8 cellular contexts compared by ENCODE assay signal in the genomic region with DNA sequence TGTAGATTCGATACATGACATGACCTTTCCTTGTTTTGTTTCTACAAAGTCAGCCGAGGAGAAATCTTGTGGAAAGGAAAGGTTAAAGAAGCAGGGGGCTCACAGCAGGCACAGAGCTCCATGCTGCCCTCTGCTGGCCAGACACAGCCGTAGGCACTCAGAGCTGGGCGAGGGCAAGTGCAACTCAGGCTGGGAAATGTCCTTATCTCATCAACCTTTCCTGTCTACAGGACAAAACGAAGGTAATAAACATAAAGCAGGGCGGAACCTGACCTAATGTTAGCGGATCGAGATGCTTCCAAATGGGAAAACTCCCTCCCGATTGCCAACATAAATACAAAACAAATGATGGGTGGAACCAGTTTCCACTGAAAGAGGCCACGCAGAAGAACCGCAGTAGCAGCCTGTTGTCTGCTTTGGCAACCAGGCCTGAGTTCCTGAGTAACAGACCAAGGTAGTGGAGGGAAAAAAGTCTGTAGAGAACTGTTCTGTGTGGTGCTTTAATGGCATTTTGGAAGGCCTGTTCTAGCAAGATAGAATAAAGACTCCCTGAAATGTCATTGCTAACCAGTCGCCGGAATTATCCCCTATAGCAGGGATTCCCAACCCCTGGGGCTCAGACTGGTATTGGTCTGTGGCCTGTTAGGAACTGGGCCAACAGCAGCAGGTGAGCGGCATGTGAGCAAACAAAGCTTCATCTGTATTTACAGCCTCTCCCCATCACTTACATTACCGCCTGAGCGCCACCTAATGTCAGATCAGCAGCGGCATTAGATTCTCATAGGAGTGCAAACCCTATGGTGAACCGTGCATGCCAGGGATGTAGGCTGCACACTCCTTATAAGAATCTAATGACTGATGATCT.
DNase-seq lines count a peak whose midpoint lies in the region; ATAC-seq, FAIRE-seq and TF ChIP-seq lines count a peak whose summit lies in the region.

No MANE protein-coding gene starts in this region.

- H3K9me1 ChIP-seq in endothelial cell of umbilical vein (replicated peaks; ENCODE audit: control insufficient read depth, extremely low read depth, insufficient read depth, low read length) = no peaks in the 10 kb centered on the region

- peak overlapping the region in 6 of 7 donors; percentile 22 to 70 (median 39) for H3K27ac Mint-ChIP-seq in CD14-positive monocyte
- no peak overlapping the region for H3K27ac Mint-ChIP-seq in activated CD8-positive, alpha-beta T cell treated with anti-CD3 and anti-CD28 coated beads, Interleukin-2, amount 10 ng/mL, durations not matched to agents 7 days and 5 days

- CTCF ChIA-PET in activated CD8-positive, alpha-beta T cell treated with anti-CD3 and anti-CD28 coated beads, Interleukin-2, amount 10 ng/mL, durations not matched to agents 7 days and 5 days (lab: Charles Lee) = interaction anchor here (0.5 to 5.4 kb wide), 34 partner anchors 8 to 1453 kb away, joined by 3 to 44 read pairs (median 4); partner anchors contain the start of gene MBOAT1
- CTCF ChIA-PET in endothelial cell of umbilical vein (lab: Charles Lee) = interaction anchor here (0.7 to 3.5 kb wide), 37 partner anchors 9 to 1600 kb away, joined by 3 to 67 read pairs (median 4); partner anchors contain the start of gene MBOAT1

- peaks cover 4% of the 10 kb centered on the region for H3K4me1 Mint-ChIP-seq in CD14-positive monocyte
- H3K4me1 Mint-ChIP-seq in activated CD8-positive, alpha-beta T cell treated with anti-CD3 and anti-CD28 coated beads, Interleukin-2, amount 10 ng/mL, durations not matched to agents 7 days and 5 days (ENCODE audit: low read depth) = peaks cover 4% of the 10 kb centered on the region

- intact Hi-C loops in CD14-positive monocyte (cut with micrococcal nuclease) = loop anchor here in 1 of 2 donors (10.0 kb wide), 1 partner anchor 88 kb away; the partner anchor contains the start of gene MBOAT1
- intact Hi-C loops in endothelial cell of umbilical vein (cut with micrococcal nuclease) = loop anchor here (1.0 to 2.0 kb wide), 3 partner anchors 35 to 1530 kb away; partner anchors contain the start of gene MBOAT1

- no peaks in the 10 kb centered on the region for H3K27me3 ChIP-seq in endothelial cell of umbilical vein (ENCODE audit: control insufficient read depth in 2 of 2, insufficient read depth in 2 of 2, low read length in 2 of 2)
- H3K27me3 ChIP-seq in mucosa of rectum (ENCODE audit: control insufficient read depth in 2 of 2, insufficient read depth in 2 of 2, low read length in 2 of 2) = no peaks in the 10 kb centered on the region

- POLR2A ChIA-PET in activated CD8-positive, alpha-beta T cell treated with anti-CD3 and anti-CD28 coated beads, Interleukin-2, amount 10 ng/mL, durations not matched to agents 7 days and 5 days (lab: Charles Lee) = interaction anchor here (0.6 kb wide), 1 partner anchor 1936 kb away, joined by 3 read pairs; no protein-coding TSS in a partner anchor
- POLR2A ChIA-PET in endothelial cell of umbilical vein (lab: Charles Lee) = no interaction called here

- H3K27ac ChIP-seq in endothelial cell of umbilical vein (ENCODE audit: insufficient read depth, low read depth, low read length) = no peak overlapping the region
- H3K27ac ChIP-seq in mucosa of rectum (ENCODE audit: low read depth in 2 of 2, low read length in 2 of 2) = peak overlapping the region; percentile 56 to 70

- H2AFZ ChIP-seq in endothelial cell of umbilical vein (ENCODE audit: low read depth, low read length) = peak overlapping the region; percentile 67

- DNase-seq in CD14-positive monocyte (ENCODE audit: low spot score) (no peak), HS-27A (ENCODE audit: low read depth) (peak; percentile 9), NCI-H82 (lab: John Stamatoyannopoulos, UW) (peak; percentile 91), endothelial cell of umbilical vein (ENCODE audit: low read depth, low spot score) (peak; percentile 77)
- peak; percentile 69 for DNase-seq in activated CD8-positive, alpha-beta T cell treated with anti-CD3 and anti-CD28 coated beads, Interleukin-2, amount 10 ng/mL, durations not matched to agents 7 days and 5 days
- peak; percentile 83 for DNase-seq in stimulated activated CD8-positive, alpha-beta memory T cell treated with anti-CD3 and anti-CD28 coated beads, Interleukin-4, amount 100 ng/mL, for 48 hours

- no peaks in the 10 kb centered on the region for H3K4me1 ChIP-seq in endothelial cell of umbilical vein (ENCODE audit: control insufficient read depth, extremely low read depth, insufficient read depth, low read length)
- peaks cover 16 to 20% of the 10 kb centered on the region in 2 donors for H3K4me1 ChIP-seq in mucosa of rectum (ENCODE audit: control insufficient read depth in 2 of 2, insufficient read depth in 2 of 2, low read length in 2 of 2)

- no TSS peak for BruUV-seq in endothelial cell of umbilical vein (replicated peaks; lab: Mats Ljungman, UMichigan)

- no peak overlapping the region for H3K4me3 Mint-ChIP-seq in CD14-positive monocyte
- no peak overlapping the region for H3K4me3 Mint-ChIP-seq in activated CD8-positive, alpha-beta T cell treated with anti-CD3 and anti-CD28 coated beads, Interleukin-2, amount 10 ng/mL, durations not matched to agents 7 days and 5 days

- peak overlapping the region; percentile 46 for H3K4me2 ChIP-seq in endothelial cell of umbilical vein (ENCODE audit: insufficient read depth, low read length)

- H3K36me3 ChIP-seq in endothelial cell of umbilical vein (ENCODE audit: control insufficient read depth in 2 of 2, extremely low read depth in 1 of 2, insufficient read depth in 2 of 2, low read length in 2 of 2) (no peaks in the 10 kb centered on the region), mucosa of rectum (ENCODE audit: control insufficient read depth in 2 of 2, insufficient read depth in 2 of 2, low read length in 2 of 2) (peaks cover 16 to 21% of the 10 kb centered on the region in 2 donors)

- no peaks in the 10 kb centered on the region for H3K9me3 ChIP-seq in endothelial cell of umbilical vein (replicated peaks; ENCODE audit: control insufficient read depth, insufficient read depth, low read length)
- no peaks in the 10 kb centered on the region for H3K9me3 ChIP-seq in mucosa of rectum (ENCODE audit: control insufficient read depth in 2 of 2, low read length in 2 of 2)

- no peaks in the 10 kb centered on the region for H4K20me1 ChIP-seq in endothelial cell of umbilical vein (replicated peaks; ENCODE audit: control insufficient read depth, extremely low read depth, insufficient read depth, low read length)

- H3K4me3 ChIP-seq in endothelial cell of umbilical vein (replicated peaks in 1 of 3; ENCODE audit: insufficient read depth in 1 of 3, low read depth in 1 of 3, low read length in 3 of 3) (no peak overlapping the region), mucosa of rectum (ENCODE audit: low read length in 2 of 2) (peak overlapping the region in 1 of 2 donors; percentile 0)

- dilution Hi-C loops in endothelial cell of umbilical vein (cut with MboI; ENCODE audit: extremely low pct_ligation_motif_present, low sequenced_read_pairs) = no loop called here

- H3K27me3 Mint-ChIP-seq in CD14-positive monocyte (ENCODE audit: low read depth in 3 of 3) = peaks cover 0 to 2% (median 0%) of the 10 kb centered on the region in 3 donors
- no peaks in the 10 kb centered on the region for H3K27me3 Mint-ChIP-seq in activated CD8-positive, alpha-beta T cell treated with anti-CD3 and anti-CD28 coated beads, Interleukin-2, amount 10 ng/mL, durations not matched to agents 7 days and 5 days (ENCODE audit: low read depth)

- TF ChIP-seq CTCF in CD14-positive monocyte (IDR thresholded peaks at IDR 0.05) (peak; percentile 98), endothelial cell of umbilical vein (IDR thresholded peaks at IDR 0.05; ENCODE audit: extremely low read depth in 1 of 2, insufficient read depth in 1 of 2, low read depth in 1 of 2, low read length in 2 of 2) (peak; percentile 98 to 99)

- no peak overlapping the region for H3K9ac ChIP-seq in endothelial cell of umbilical vein (replicated peaks; ENCODE audit: extremely low read depth, insufficient read depth, low read length)
- H3K9ac ChIP-seq in mucosa of rectum (ENCODE audit: low read depth in 1 of 2, low read length in 2 of 2) = no peak overlapping the region

- no peaks in the 10 kb centered on the region for H3K79me2 ChIP-seq in endothelial cell of umbilical vein (ENCODE audit: control insufficient read depth, insufficient read depth, low read length)

- TF ChIP-seq POLR2A in endothelial cell of umbilical vein (IDR thresholded peaks at IDR 0.05; ENCODE audit: low read depth, low read length) = no peak

- peak; percentile 94 for FAIRE-seq in endothelial cell of umbilical vein (lab: Jason Lieb, UNC)

- H3K9me3 Mint-ChIP-seq in CD14-positive monocyte = no peaks in the 10 kb centered on the region
- no peaks in the 10 kb centered on the region for H3K9me3 Mint-ChIP-seq in activated CD8-positive, alpha-beta T cell treated with anti-CD3 and anti-CD28 coated beads, Interleukin-2, amount 10 ng/mL, durations not matched to agents 7 days and 5 days (ENCODE audit: insufficient read depth)

- peak; percentile 86 for ATAC-seq in GM19455 (IDR thresholded peaks at IDR 0.05; ENCODE audit: unreplicated experiment)
- peak; percentile 87 for ATAC-seq in activated CD8-positive, alpha-beta T cell treated with anti-CD3 and anti-CD28 coated beads, Interleukin-2, amount 10 ng/mL, durations not matched to agents 7 days and 5 days

- peaks cover 71 to 80% of the 10 kb centered on the region in 2 donors for H3K36me3 Mint-ChIP-seq in CD14-positive monocyte
- H3K36me3 Mint-ChIP-seq in activated CD8-positive, alpha-beta T cell treated with anti-CD3 and anti-CD28 coated beads, Interleukin-2, amount 10 ng/mL, durations not matched to agents 7 days and 5 days (ENCODE audit: low read depth) = peaks cover 9% of the 10 kb centered on the region

TF ChIP-seq in endothelial cell of umbilical vein, 7 proteins besides CTCF, POLR2A, EP300 and RAD21:
- TF ChIP-seq MYC (IDR thresholded peaks at IDR 0.05; ENCODE audit: low read depth, low read length) (no peak), GATA2 (IDR thresholded peaks at IDR 0.05; ENCODE audit: insufficient read depth, insufficient read length, low read depth, low read length) (peak; percentile 36), FOS (IDR thresholded peaks at IDR 0.05; ENCODE audit: borderline replicate concordance, insufficient read depth, low read length) (no peak), JUN (IDR thresholded peaks at IDR 0.05; ENCODE audit: borderline replicate concordance, insufficient read depth, insufficient read length, low read depth) (no peak)
